In the genomic region with DNA sequence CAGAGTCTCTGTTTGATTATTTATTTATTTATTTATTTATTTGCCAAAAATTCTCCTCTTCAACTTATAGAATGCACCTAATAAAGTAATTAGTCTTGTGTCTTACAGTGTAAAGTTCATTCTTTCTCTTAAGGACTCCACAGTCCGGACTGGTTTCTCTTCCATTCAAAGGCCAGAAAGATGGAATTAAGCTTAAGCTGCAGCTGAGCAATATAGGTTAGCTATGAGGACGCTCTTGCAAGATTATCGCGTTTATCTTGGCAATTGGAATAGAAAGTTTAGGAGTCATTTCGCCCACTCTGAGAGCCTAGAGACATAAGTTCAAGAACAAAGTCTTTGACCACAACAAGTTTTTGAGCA, we compare ENCODE assay signal across 2 cellular contexts.
TF ChIP-seq lines count a peak whose summit lies in the region.

No MANE protein-coding gene starts in this region.

TF ChIP-seq in A549, 52 proteins besides CTCF, POLR2A, EP300 and RAD21:
- no peak for TF ChIP-seq PHF8 (IDR thresholded peaks at IDR 0.05; ENCODE audit: borderline replicate concordance, low read depth)
- TF ChIP-seq ESRRA (IDR thresholded peaks at IDR 0.05; ENCODE audit: borderline replicate concordance, low read length) = no peak
- no peak for TF ChIP-seq FOSB (CRISPR knock-in tag; IDR thresholded peaks at IDR 0.05)
- no peak for TF ChIP-seq JUN (IDR thresholded peaks at IDR 0.05)
- no peak for TF ChIP-seq ZNF302 (CRISPR knock-in tag; IDR thresholded peaks at IDR 0.05)
- TF ChIP-seq, protein P1, sequence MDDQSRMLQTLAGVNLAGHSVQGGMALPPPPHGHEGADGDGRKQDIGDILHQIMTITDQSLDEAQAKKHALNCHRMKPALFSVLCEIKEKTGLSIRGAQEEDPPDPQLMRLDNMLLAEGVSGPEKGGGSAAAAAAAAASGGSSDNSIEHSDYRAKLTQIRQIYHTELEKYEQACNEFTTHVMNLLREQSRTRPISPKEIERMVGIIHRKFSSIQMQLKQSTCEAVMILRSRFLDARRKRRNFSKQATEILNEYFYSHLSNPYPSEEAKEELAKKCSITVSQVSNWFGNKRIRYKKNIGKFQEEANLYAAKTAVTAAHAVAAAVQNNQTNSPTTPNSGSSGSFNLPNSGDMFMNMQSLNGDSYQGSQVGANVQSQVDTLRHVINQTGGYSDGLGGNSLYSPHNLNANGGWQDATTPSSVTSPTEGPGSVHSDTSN (IDR thresholded peaks at IDR 0.05) = no peak
- no peak for TF ChIP-seq ZFP36 (IDR thresholded peaks at IDR 0.05; ENCODE audit: borderline replicate concordance, partially characterized antibody)
- TF ChIP-seq, protein P2, sequence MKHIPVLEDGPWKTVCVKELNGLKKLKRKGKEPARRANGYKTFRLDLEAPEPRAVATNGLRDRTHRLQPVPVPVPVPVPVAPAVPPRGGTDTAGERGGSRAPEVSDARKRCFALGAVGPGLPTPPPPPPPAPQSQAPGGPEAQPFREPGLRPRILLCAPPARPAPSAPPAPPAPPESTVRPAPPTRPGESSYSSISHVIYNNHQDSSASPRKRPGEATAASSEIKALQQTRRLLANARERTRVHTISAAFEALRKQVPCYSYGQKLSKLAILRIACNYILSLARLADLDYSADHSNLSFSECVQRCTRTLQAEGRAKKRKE (CRISPR knock-in tag; IDR thresholded peaks at IDR 0.05; ENCODE audit: low read depth) = no peak
- no peak for TF ChIP-seq RNF2 (IDR thresholded peaks at IDR 0.05; ENCODE audit: borderline replicate concordance, low read depth)
- TF ChIP-seq, protein P3, sequence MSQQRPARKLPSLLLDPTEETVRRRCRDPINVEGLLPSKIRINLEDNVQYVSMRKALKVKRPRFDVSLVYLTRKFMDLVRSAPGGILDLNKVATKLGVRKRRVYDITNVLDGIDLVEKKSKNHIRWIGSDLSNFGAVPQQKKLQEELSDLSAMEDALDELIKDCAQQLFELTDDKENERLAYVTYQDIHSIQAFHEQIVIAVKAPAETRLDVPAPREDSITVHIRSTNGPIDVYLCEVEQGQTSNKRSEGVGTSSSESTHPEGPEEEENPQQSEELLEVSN (IDR thresholded peaks at IDR 0.05; ENCODE audit: borderline replicate concordance, low read depth) = no peak
- no peak for TF ChIP-seq NR3C1 (IDR thresholded peaks at IDR 0.05)
- no peak for TF ChIP-seq HDAC2 (IDR thresholded peaks at IDR 0.05)
- no peak for TF ChIP-seq CBX8 (IDR thresholded peaks at IDR 0.05)
- TF ChIP-seq JUNB (IDR thresholded peaks at IDR 0.05) = no peak

TF ChIP-seq in GM12878, 131 proteins besides CTCF, POLR2A, EP300 and RAD21:
- TF ChIP-seq, protein P4, sequence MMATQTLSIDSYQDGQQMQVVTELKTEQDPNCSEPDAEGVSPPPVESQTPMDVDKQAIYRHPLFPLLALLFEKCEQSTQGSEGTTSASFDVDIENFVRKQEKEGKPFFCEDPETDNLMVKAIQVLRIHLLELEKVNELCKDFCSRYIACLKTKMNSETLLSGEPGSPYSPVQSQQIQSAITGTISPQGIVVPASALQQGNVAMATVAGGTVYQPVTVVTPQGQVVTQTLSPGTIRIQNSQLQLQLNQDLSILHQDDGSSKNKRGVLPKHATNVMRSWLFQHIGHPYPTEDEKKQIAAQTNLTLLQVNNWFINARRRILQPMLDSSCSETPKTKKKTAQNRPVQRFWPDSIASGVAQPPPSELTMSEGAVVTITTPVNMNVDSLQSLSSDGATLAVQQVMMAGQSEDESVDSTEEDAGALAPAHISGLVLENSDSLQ (IDR thresholded peaks at IDR 0.05) = no peak
- TF ChIP-seq, protein P5, sequence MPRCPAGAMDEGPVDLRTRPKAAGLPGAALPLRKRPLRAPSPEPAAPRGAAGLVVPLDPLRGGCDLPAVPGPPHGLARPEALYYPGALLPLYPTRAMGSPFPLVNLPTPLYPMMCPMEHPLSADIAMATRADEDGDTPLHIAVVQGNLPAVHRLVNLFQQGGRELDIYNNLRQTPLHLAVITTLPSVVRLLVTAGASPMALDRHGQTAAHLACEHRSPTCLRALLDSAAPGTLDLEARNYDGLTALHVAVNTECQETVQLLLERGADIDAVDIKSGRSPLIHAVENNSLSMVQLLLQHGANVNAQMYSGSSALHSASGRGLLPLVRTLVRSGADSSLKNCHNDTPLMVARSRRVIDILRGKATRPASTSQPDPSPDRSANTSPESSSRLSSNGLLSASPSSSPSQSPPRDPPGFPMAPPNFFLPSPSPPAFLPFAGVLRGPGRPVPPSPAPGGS (IDR thresholded peaks at IDR 0.05; ENCODE audit: borderline replicate concordance, insufficient read depth, low read depth, low read length, poor library complexity, severe bottlenecking) = no peak
